11 cellular contexts compared by ENCODE assay signal in the genomic region with DNA sequence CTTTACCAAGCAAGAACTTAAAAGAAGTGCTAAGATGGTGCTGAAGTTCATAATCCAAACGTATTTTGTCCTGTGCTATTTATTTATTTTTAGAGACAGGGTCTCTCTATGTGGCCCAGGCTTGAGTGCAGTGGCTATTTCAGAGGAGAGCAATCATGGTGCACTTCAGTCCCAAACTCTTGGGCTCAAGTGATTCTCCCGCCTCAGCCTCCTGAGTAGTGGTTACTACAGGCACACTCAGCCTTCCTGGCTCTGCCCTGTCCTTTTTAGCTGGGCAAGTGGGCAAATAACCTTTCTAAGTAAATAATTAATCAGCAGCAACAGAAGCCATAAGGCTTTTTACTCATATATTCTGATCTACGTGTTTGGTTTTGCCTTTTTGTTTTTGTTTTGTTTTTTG. TPM values are rescaled to one million over a fixed set of nuclear protein-coding genes. Genes with fewer than 3 reads are reported as not detected.
DNase-seq lines count a peak whose midpoint lies in the region; ATAC-seq and TF ChIP-seq lines count a peak whose summit lies in the region.
"Had no signal": no experiment of that assay in that cellular context is flagged by ENCODE, and none has a peak within 500 bp of the region (broad histone marks: within the 10 kb centered on the region; RNA-seq: fewer than 3 reads in every experiment).

No MANE protein-coding gene starts in this region.

- peaks cover 49% of the 10 kb centered on the region for H3K4me1 Mint-ChIP-seq in activated CD4-positive, alpha-beta T cell treated with anti-CD3 and anti-CD28 coated beads, Interleukin-2, amount 10 ng/mL, durations not matched to agents 24 days and 14 days
- H3K4me1 Mint-ChIP-seq in brain = peaks cover 57% of the 10 kb centered on the region
- H3K4me1 Mint-ChIP-seq in progenitor cell of endocrine pancreas (ENCODE audit: low read depth) = peaks cover 41% of the 10 kb centered on the region

- no peak for DNase-seq in activated CD4-positive, alpha-beta T cell treated with anti-CD3 and anti-CD28 coated beads, Interleukin-2, amount 10 ng/mL, durations not matched to agents 24 days and 14 days
- no peak for DNase-seq in activated CD4-positive, alpha-beta T cell treated with anti-CD3 and anti-CD28 coated beads for 1 hour
- DNase-seq in MM.1S (no peak), progenitor cell of endocrine pancreas (ENCODE audit: low spot score, unreplicated experiment) (no peak), stomach (no peak), left ventricle myocardium superior (no peak)
- DNase-seq in effector CD8-positive, alpha-beta T cell (lab: John Stamatoyannopoulos, UW) = no peak
- DNase-seq: amygdala, kidney glomerular epithelial cell, psoas muscle had no signal

- no peaks in the 10 kb centered on the region for H3K9me2 ChIP-seq in MM.1S (replicated peaks; ENCODE audit: insufficient read depth, low read length)

- H3K4me2 ChIP-seq in MM.1S (ENCODE audit: low read depth, low read length) = peak overlapping the region; percentile 80; the same call in 1 of the 2 replicates

- H3K27ac ChIP-seq in MM.1S (ENCODE audit: low read length) = no peak overlapping the region
- H3K27ac ChIP-seq in stomach = peak overlapping the region in 2 of 5 donors; percentile 25 to 97
- H3K27ac ChIP-seq: psoas muscle had no signal

- H3K9me3 Mint-ChIP-seq in activated CD4-positive, alpha-beta T cell treated with anti-CD3 and anti-CD28 coated beads, Interleukin-2, amount 10 ng/mL, durations not matched to agents 24 days and 14 days = no peaks in the 10 kb centered on the region
- H3K9me3 Mint-ChIP-seq in brain (peaks cover 0 to 3% (median 0%) of the 10 kb centered on the region in 5 experiments), progenitor cell of endocrine pancreas (ENCODE audit: low read depth) (no peaks in the 10 kb centered on the region)

- peak overlapping the region; percentile 94 for H3K4me3 Mint-ChIP-seq in activated CD4-positive, alpha-beta T cell treated with anti-CD3 and anti-CD28 coated beads, Interleukin-2, amount 10 ng/mL, durations not matched to agents 24 days and 14 days
- peak overlapping the region; percentile 92 to 98 (median 97) for H3K4me3 Mint-ChIP-seq in brain
- H3K4me3 Mint-ChIP-seq in progenitor cell of endocrine pancreas (ENCODE audit: low read depth) = peak overlapping the region; percentile 79

- TF ChIP-seq EP300 in stomach (IDR thresholded peaks at IDR 0.05) = no peak

- H3K27me3 ChIP-seq in MM.1S (replicated peaks; ENCODE audit: insufficient read depth, low read length) = no peaks in the 10 kb centered on the region
- H3K27me3 ChIP-seq in stomach = no peaks in the 10 kb centered on the region

- H3K4me3 ChIP-seq in MM.1S (ENCODE audit: low read length) (no peak overlapping the region), stomach (no peak overlapping the region)
- H3K4me3 ChIP-seq: psoas muscle had no signal

- H3K9me3 ChIP-seq in MM.1S (replicated peaks; ENCODE audit: insufficient read depth, low read length) (no peaks in the 10 kb centered on the region), stomach (no peaks in the 10 kb centered on the region)
- H3K9me3 ChIP-seq: psoas muscle had no signal

- intact Hi-C loops in activated CD4-positive, alpha-beta T cell treated with anti-CD3 and anti-CD28 coated beads, Interleukin-2, amount 10 ng/mL, durations not matched to agents 24 days and 14 days (cut with micrococcal nuclease) = loop anchor here (1.0 to 10.0 kb wide), 4 partner anchors 13 to 131 kb away; a partner anchor contains a TSS
- intact Hi-C loops in stomach (cut with DNase I; ENCODE audit: low total_unique reads) = no loop called here
- intact Hi-C loops in left ventricle myocardium superior (cut with micrococcal nuclease) = no loop called here

- no peak overlapping the region for H3K9ac ChIP-seq in MM.1S (ENCODE audit: low read length)

- H3K36me3 Mint-ChIP-seq in activated CD4-positive, alpha-beta T cell treated with anti-CD3 and anti-CD28 coated beads, Interleukin-2, amount 10 ng/mL, durations not matched to agents 24 days and 14 days (ENCODE audit: low read depth) = peaks cover 15% of the 10 kb centered on the region
- H3K36me3 Mint-ChIP-seq in brain (peaks cover 13% of the 10 kb centered on the region), progenitor cell of endocrine pancreas (ENCODE audit: insufficient read depth) (no peaks in the 10 kb centered on the region)

- H3K4me1 ChIP-seq in MM.1S (ENCODE audit: low read length) = peaks cover 13% of the 10 kb centered on the region
- H3K4me1 ChIP-seq in stomach = peaks cover 20 to 44% (median 42%) of the 10 kb centered on the region in 4 donors

- peak overlapping the region; percentile 98 for H3K27ac Mint-ChIP-seq in activated CD4-positive, alpha-beta T cell treated with anti-CD3 and anti-CD28 coated beads, Interleukin-2, amount 10 ng/mL, durations not matched to agents 24 days and 14 days
- peak overlapping the region; percentile 45 to 96 (median 49) for H3K27ac Mint-ChIP-seq in brain
- H3K27ac Mint-ChIP-seq in progenitor cell of endocrine pancreas = peak overlapping the region; percentile 86

- H3K27me3 Mint-ChIP-seq in activated CD4-positive, alpha-beta T cell treated with anti-CD3 and anti-CD28 coated beads, Interleukin-2, amount 10 ng/mL, durations not matched to agents 24 days and 14 days = no peaks in the 10 kb centered on the region
- H3K27me3 Mint-ChIP-seq in brain (no peaks in the 10 kb centered on the region), progenitor cell of endocrine pancreas (no peaks in the 10 kb centered on the region)

- WGBS in stomach, 5 donors = 32 to 64% (median 45%) methylated on average over 3 of the region's 3 CpGs

- H4K20me1 ChIP-seq in MM.1S (ENCODE audit: insufficient read depth, low read length) = peaks cover 48% of the 10 kb centered on the region

- TF ChIP-seq POLR2A in stomach (IDR thresholded peaks at IDR 0.05) = no peak

- peaks cover 22% of the 10 kb centered on the region for H3F3A ChIP-seq in MM.1S (ENCODE audit: insufficient read depth, low read length)

- ATAC-seq in left ventricle myocardium superior = no peak
- ATAC-seq: psoas muscle had no signal

- H2AFZ ChIP-seq in MM.1S (ENCODE audit: low read length) = no peak overlapping the region

- no peaks in the 10 kb centered on the region; the same call in 1 of the 2 replicates for H3K36me3 ChIP-seq in MM.1S (replicated peaks; ENCODE audit: insufficient read depth, low read length)
- H3K36me3 ChIP-seq in stomach = no peaks in the 10 kb centered on the region

- peaks cover 71% of the 10 kb centered on the region for H3K79me2 ChIP-seq in MM.1S (ENCODE audit: low read length)

- TF ChIP-seq CTCF in MM.1S (IDR thresholded peaks at IDR 0.05; ENCODE audit: low read length) (no peak), brain (conservative IDR thresholded peaks at IDR 0.05) (no peak), progenitor cell of endocrine pancreas (IDR thresholded peaks at IDR 0.05; ENCODE audit: unreplicated experiment) (no peak), stomach (IDR thresholded peaks at IDR 0.05) (no peak)

RNA-seq across cellular contexts. Expression of a gene that starts 2.6 kb away (rescaled TPM):
- 208 and 214 TPM in 2 replicates for total RNA-seq in activated CD4-positive, alpha-beta T cell treated with anti-CD3 and anti-CD28 coated beads, Interleukin-2, amount 10 ng/mL, durations not matched to agents 24 days and 14 days
- polyA plus RNA-seq in brain (ENCODE audit: insufficient read depth, low read depth, low replicate concordance) (72.8 TPM), stomach (10 to 100 TPM in 1 of 3 donors, 1 to 10 TPM in 2; 4.9 to 10.5 (median 9.4) TPM)
- total RNA-seq in progenitor cell of endocrine pancreas (212 and 214 TPM in 2 replicates), stomach (100 to 1,000 TPM in 2 of 5 donors, 10 to 100 TPM in 3; 55.6 to 176 (median 66.1) TPM), left ventricle myocardium superior (45.3 TPM)

RNA-seq across cellular contexts. Expression of a gene that starts 17.8 kb away (rescaled TPM):
- total RNA-seq in activated CD4-positive, alpha-beta T cell treated with anti-CD3 and anti-CD28 coated beads, Interleukin-2, amount 10 ng/mL, durations not matched to agents 24 days and 14 days = 97.2 and 98.7 TPM in 2 replicates
- polyA plus RNA-seq in brain (ENCODE audit: insufficient read depth, low read depth, low replicate concordance) = 16.8 TPM
- total RNA-seq in progenitor cell of endocrine pancreas = 46.1 and 51.2 TPM in 2 replicates
- total RNA-seq in stomach = 100 to 1,000 TPM in 1 of 5 donors, 10 to 100 TPM in 4; 46.4 to 255 (median 58.9) TPM
- 10 to 100 TPM in 2 of 3 donors, 1 to 10 TPM in 1; 5.3 to 12.2 (median 10.3) TPM for polyA plus RNA-seq in stomach
- 46.2 TPM for total RNA-seq in left ventricle myocardium superior
